8 cellular contexts compared by ENCODE assay signal in genomic region chr12:42129595-42130204, GRCh38. TPM values are rescaled to one million over a fixed set of nuclear protein-coding genes. Genes with fewer than 3 reads are reported as not detected.
DNase-seq lines count a peak whose midpoint lies in the region; ATAC-seq and TF ChIP-seq lines count a peak whose summit lies in the region.

No MANE protein-coding gene starts in this region.

- H3K4me2 ChIP-seq in mammary epithelial cell (ENCODE audit: insufficient read depth, low read depth, low read length), result peak overlapping the region; percentile 87

- H3K4me3 ChIP-seq in mammary epithelial cell (replicated peaks in 1 of 3; ENCODE audit: insufficient read depth in 1 of 3, low read depth in 2 of 3, low read length in 3 of 3) (no peak overlapping the region), upper lobe of left lung (no peak overlapping the region)

- no peak overlapping the region for H2AFZ ChIP-seq in mammary epithelial cell (ENCODE audit: low read depth, low read length)

- no peaks in the 10 kb centered on the region for H3K9me3 ChIP-seq in mammary epithelial cell (replicated peaks; ENCODE audit: insufficient read depth, low read length)
- no peaks in the 10 kb centered on the region for H3K9me3 ChIP-seq in upper lobe of left lung

- dilution Hi-C loops in mammary epithelial cell (cut with HindIII; ENCODE audit: low sequenced_read_pairs), result loop anchor here (10.0 kb wide), 1 partner anchor 235 kb away; no protein-coding TSS in a partner anchor

- H4K20me1 ChIP-seq in mammary epithelial cell (ENCODE audit: insufficient read depth, low read length), result peaks cover 3% of the 10 kb centered on the region

- in situ Hi-C loops in mammary epithelial cell (cut with MboI; ENCODE audit: low sequenced_read_pairs in 2 of 2), result loop anchor here (5.0 to 25.0 kb wide), 4 partner anchors 198 to 1183 kb away; partner anchors contain the start of genes PPHLN1 (in 2 of the 2) and ZCRB1 (in 2 of the 2)

- peaks cover 2% of the 10 kb centered on the region for H3K36me3 ChIP-seq in mammary epithelial cell (ENCODE audit: insufficient read depth, low read length)
- no peaks in the 10 kb centered on the region for H3K36me3 ChIP-seq in upper lobe of left lung

- peaks cover 99% of the 10 kb centered on the region for H3K79me2 ChIP-seq in mammary epithelial cell (ENCODE audit: insufficient read depth, low read length)

- intact Hi-C loops in mammary epithelial cell (cut with micrococcal nuclease), result loop anchor here (1.0 to 5.0 kb wide), 5 partner anchors 203 to 1208 kb away; no protein-coding TSS in a partner anchor

- CTCF ChIA-PET in mammary epithelial cell (lab: Charles Lee; ENCODE audit: low non-redundant PET), result no interaction called here

- H3K27me3 ChIP-seq in mammary epithelial cell (ENCODE audit: insufficient read depth, low read length) (no peaks in the 10 kb centered on the region), upper lobe of left lung (no peaks in the 10 kb centered on the region)

- 12% methylated on average over 4 of the region's 4 CpGs for WGBS in mammary epithelial cell (ENCODE audit: low coverage, missing lambda C conversion rate)
- 33 to 36% methylated on average over 4 of the region's 4 CpGs for WGBS in upper lobe of left lung, 2 donors

- H3K4me1 ChIP-seq in mammary epithelial cell (ENCODE audit: insufficient read depth, low read length) (peaks cover 25% of the 10 kb centered on the region), upper lobe of left lung (peaks cover 0 to 22% (median 0%) of the 10 kb centered on the region in 4 donors)

- peak; percentile 72 to 89 for ATAC-seq in upper lobe of left lung (ENCODE audit: low FRiP score in 2 of 2)
- ATAC-seq in GM18511 (IDR thresholded peaks at IDR 0.05; ENCODE audit: unreplicated experiment), result no peak

- DNase-seq in GOT3 (lab: John Stamatoyannopoulos, UW), result peak; percentile 45
- DNase-seq in NCI-H69 (lab: John Stamatoyannopoulos, UW), result peak; percentile 52
- DNase-seq in mammary epithelial cell, result peak; percentile 61
- peak; percentile 86 for DNase-seq in kidney glomerular epithelial cell (lab: John Stamatoyannopoulos, UW)
- DNase-seq in upper lobe of left lung, result no peak
- DNase-seq in T-helper 9 cell, result no peak

- no TSS peak for BruUV-seq in mammary epithelial cell (replicated peaks; lab: Mats Ljungman, UMichigan)

- TF ChIP-seq POLR2A in upper lobe of left lung (IDR thresholded peaks at IDR 0.05), result no peak

- TF ChIP-seq EP300 in upper lobe of left lung (IDR thresholded peaks at IDR 0.05), result no peak

- H3K27ac ChIP-seq in C4-2B, result no peak overlapping the region
- H3K27ac ChIP-seq in mammary epithelial cell (ENCODE audit: insufficient read depth, low read depth, low read length), result peak overlapping the region; percentile 75
- H3K27ac ChIP-seq in upper lobe of left lung, result no peak overlapping the region

- no peak overlapping the region for H3K9ac ChIP-seq in mammary epithelial cell (ENCODE audit: insufficient read depth, low read length)

- TF ChIP-seq CTCF in C4-2B (conservative IDR thresholded peaks at IDR 0.05), result peak; percentile 92
- peak; percentile 80 to 88 for TF ChIP-seq CTCF in mammary epithelial cell (conservative IDR thresholded peaks at IDR 0.05 in 1 of 2, IDR thresholded peaks at IDR 0.05 in 1 of 2; ENCODE audit: extremely low read depth in 1 of 2, insufficient read depth in 1 of 2, low read depth in 1 of 2, low read length in 2 of 2)
- peak; percentile 52 to 81 (median 75) for TF ChIP-seq CTCF in upper lobe of left lung (IDR thresholded peaks at IDR 0.05)

RNA-seq across cellular contexts. Expression of gene GXYLT1, which starts 15.0 kb away (rescaled TPM):
- 10 to 100 TPM; 14.2 to 15.2 TPM for total RNA-seq in mammary epithelial cell
- 6.5 TPM for polyA plus RNA-seq in mammary epithelial cell
- 5.6 TPM for polyA minus RNA-seq in mammary epithelial cell
- total RNA-seq in upper lobe of left lung, result 10 to 100 TPM; 11.3 to 24.6 (median 12.3) TPM

Comparison
In these comparisons a context has a peak if more than half of its experiments do, and no peak if none do; other contexts are left out.
1. DNase-seq: peak in GOT3 (single experiment), NCI-H69 (single experiment), mammary epithelial cell (single experiment) and kidney glomerular epithelial cell (single experiment); none in upper lobe of left lung (0 of 2) and T-helper 9 cell (single experiment).
2. Peak in every context shown above with its lines, with median percentiles within 50 percentile points of each other: CTCF ChIP-seq.